ENCODE assay signal across 9 cellular contexts in the genomic region with DNA sequence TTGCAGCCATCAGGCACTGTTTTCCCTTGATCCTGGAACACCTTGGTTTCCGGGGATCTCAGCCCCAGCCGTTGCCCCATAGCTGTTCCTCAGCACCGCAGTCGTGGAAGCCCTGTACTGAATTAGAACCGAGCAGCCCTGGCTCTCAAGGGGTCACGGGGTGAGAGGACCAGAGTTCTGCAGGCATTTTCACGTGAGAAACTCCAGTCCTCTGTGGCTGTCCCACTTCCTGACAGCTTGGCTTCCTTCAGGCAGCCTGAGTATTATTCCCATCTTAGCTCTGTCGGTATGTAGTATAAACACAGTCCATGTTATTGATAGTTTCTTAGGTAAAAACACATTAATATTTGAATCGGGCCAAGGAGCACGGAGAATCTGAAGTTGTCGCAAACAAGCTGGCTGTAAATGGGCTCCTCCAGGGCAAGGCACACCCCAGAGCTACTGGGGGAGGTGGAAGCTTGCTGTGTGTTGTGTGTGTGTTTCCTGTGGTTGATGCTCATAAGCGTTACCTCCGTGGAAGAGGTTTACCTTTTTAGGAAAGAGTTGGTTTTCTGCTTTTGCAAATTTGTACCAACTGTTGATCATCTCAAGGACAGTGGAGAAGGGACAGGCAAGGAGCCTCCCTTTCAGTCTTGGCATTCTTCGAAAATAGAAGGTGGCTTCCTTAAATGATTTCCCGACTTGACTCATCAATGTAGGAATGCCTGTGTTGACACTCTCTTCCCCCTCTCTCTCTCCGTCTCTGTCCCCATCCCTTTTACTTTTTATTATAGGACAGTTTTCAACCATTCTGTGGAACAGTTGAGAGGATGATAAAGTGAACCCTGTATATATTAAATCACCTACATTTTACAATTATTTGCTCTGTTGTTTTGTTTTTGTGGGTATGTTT.
DNase-seq lines count a peak whose midpoint lies in the region; ATAC-seq and TF ChIP-seq lines count a peak whose summit lies in the region.
"Had no signal": no experiment of that assay in that cellular context is flagged by ENCODE, and none has a peak within 500 bp of the region (broad histone marks: within the 10 kb centered on the region; RNA-seq: fewer than 3 reads in every experiment).

No MANE protein-coding gene starts in this region.

- H3K4me3 ChIP-seq in right lobe of liver, result no peak overlapping the region
- H3K4me3 ChIP-seq in thyroid gland (replicated peaks in 1 of 3), result no peak overlapping the region
- H3K4me3 ChIP-seq: dorsolateral prefrontal cortex had no signal

- peaks cover 8% of the 10 kb centered on the region for H3K9me3 Mint-ChIP-seq in activated T-helper 2 cell treated with anti-CD3 and anti-CD28 coated beads, Interferon-gamma antibody, Interleukin-2, Interleukin-4, amounts not matched to agents 10 μg/mL and 5 μg/mL and 100 μg/mL, durations not matched to agents 14 hours and 24 hours and 36 hours
- no peaks in the 10 kb centered on the region for H3K9me3 Mint-ChIP-seq in CD14-positive monocyte

- H3K36me3 ChIP-seq in right lobe of liver, result no peaks in the 10 kb centered on the region
- no peaks in the 10 kb centered on the region for H3K36me3 ChIP-seq in thyroid gland

- H3K4me1 ChIP-seq in right lobe of liver (no peaks in the 10 kb centered on the region), thyroid gland (peaks cover 3 to 10% of the 10 kb centered on the region in 2 donors)

- peak overlapping the region; percentile 87 for H3K27ac Mint-ChIP-seq in activated T-helper 2 cell treated with anti-CD3 and anti-CD28 coated beads, Interferon-gamma antibody, Interleukin-2, Interleukin-4, amounts not matched to agents 10 μg/mL and 5 μg/mL and 100 μg/mL, durations not matched to agents 14 hours and 24 hours and 36 hours
- peak overlapping the region in 1 of 7 donors; percentile 50 for H3K27ac Mint-ChIP-seq in CD14-positive monocyte

- no peaks in the 10 kb centered on the region for H3K9me3 ChIP-seq in right lobe of liver
- H3K9me3 ChIP-seq in thyroid gland, result no peaks in the 10 kb centered on the region

- peaks cover 45% of the 10 kb centered on the region for H3K36me3 Mint-ChIP-seq in activated T-helper 2 cell treated with anti-CD3 and anti-CD28 coated beads, Interferon-gamma antibody, Interleukin-2, Interleukin-4, amounts not matched to agents 10 μg/mL and 5 μg/mL and 100 μg/mL, durations not matched to agents 14 hours and 24 hours and 36 hours (ENCODE audit: low read depth)
- H3K36me3 Mint-ChIP-seq in CD14-positive monocyte, result peaks cover 12 to 24% of the 10 kb centered on the region in 2 donors

- peak in 3 of 4 donors; percentile 17 to 31 (median 24) for ATAC-seq in right lobe of liver
- ATAC-seq in HG03139 (IDR thresholded peaks at IDR 0.05; ENCODE audit: unreplicated experiment), result no peak

- TF ChIP-seq CTCF in right lobe of liver (IDR thresholded peaks at IDR 0.05), result no peak
- no peak for TF ChIP-seq CTCF in thyroid gland (IDR thresholded peaks at IDR 0.05)
- TF ChIP-seq CTCF in CD14-positive monocyte (IDR thresholded peaks at IDR 0.05), result no peak

- peak overlapping the region; percentile 52 for H3K4me3 Mint-ChIP-seq in activated T-helper 2 cell treated with anti-CD3 and anti-CD28 coated beads, Interferon-gamma antibody, Interleukin-2, Interleukin-4, amounts not matched to agents 10 μg/mL and 5 μg/mL and 100 μg/mL, durations not matched to agents 14 hours and 24 hours and 36 hours (ENCODE audit: low read depth)
- H3K4me3 Mint-ChIP-seq in CD14-positive monocyte, result no peak overlapping the region

- H3K4me1 Mint-ChIP-seq in activated T-helper 2 cell treated with anti-CD3 and anti-CD28 coated beads, Interferon-gamma antibody, Interleukin-2, Interleukin-4, amounts not matched to agents 10 μg/mL and 5 μg/mL and 100 μg/mL, durations not matched to agents 14 hours and 24 hours and 36 hours (ENCODE audit: low read depth), result peaks cover 79% of the 10 kb centered on the region
- H3K4me1 Mint-ChIP-seq in CD14-positive monocyte, result peaks cover 35% of the 10 kb centered on the region

- TF ChIP-seq POLR2A in right lobe of liver (IDR thresholded peaks at IDR 0.05), result no peak
- no peak for TF ChIP-seq POLR2A in thyroid gland (IDR thresholded peaks at IDR 0.05)

- H3K27me3 Mint-ChIP-seq in activated T-helper 2 cell treated with anti-CD3 and anti-CD28 coated beads, Interferon-gamma antibody, Interleukin-2, Interleukin-4, amounts not matched to agents 10 μg/mL and 5 μg/mL and 100 μg/mL, durations not matched to agents 14 hours and 24 hours and 36 hours (ENCODE audit: low read depth), result no peaks in the 10 kb centered on the region
- peaks cover 0 to 2% (median 0%) of the 10 kb centered on the region in 3 donors for H3K27me3 Mint-ChIP-seq in CD14-positive monocyte (ENCODE audit: low read depth in 3 of 3)

- peak; percentile 45 for DNase-seq in stimulated activated CD4-positive, alpha-beta T cell treated with anti-CD3 and anti-CD28 coated beads, Interleukin-2, amount 100 ng/mL, for 4 hours (ENCODE audit: low read depth)
- DNase-seq in stimulated activated CD4-positive, alpha-beta T cell treated with anti-CD3 and anti-CD28 coated beads, Interleukin-4, amount 100 ng/mL, for 1 hour, result no peak
- peak; percentile 62 for DNase-seq in activated T-helper 2 cell treated with anti-CD3 and anti-CD28 coated beads, Interferon-gamma antibody, Interleukin-2, Interleukin-4, amounts not matched to agents 10 μg/mL and 5 μg/mL and 100 μg/mL, durations not matched to agents 14 hours and 24 hours and 36 hours (ENCODE audit: low spot score)
- DNase-seq in right lobe of liver (no peak), thyroid gland (no peak), GM19238 (ENCODE audit: insufficient read length, low spot score) (no peak), CD14-positive monocyte (ENCODE audit: low spot score) (no peak)

- H3K27me3 ChIP-seq in right lobe of liver, result no peaks in the 10 kb centered on the region
- H3K27me3 ChIP-seq in thyroid gland, result no peaks in the 10 kb centered on the region
- H3K27me3 ChIP-seq: dorsolateral prefrontal cortex had no signal

- H3K27ac ChIP-seq in right lobe of liver, result peak overlapping the region in 1 of 3 donors; percentile 13
- no peak overlapping the region for H3K27ac ChIP-seq in thyroid gland

- intact Hi-C loops in activated T-helper 2 cell treated with anti-CD3 and anti-CD28 coated beads, Interferon-gamma antibody, Interleukin-2, Interleukin-4, amounts not matched to agents 10 μg/mL and 5 μg/mL and 100 μg/mL, durations not matched to agents 14 hours and 24 hours and 36 hours (cut with micrococcal nuclease), result no loop called here
- intact Hi-C loops in right lobe of liver (cut with DNase I), result no loop called here
- intact Hi-C loops in thyroid gland (cut with DNase I), result no loop called here
- intact Hi-C loops in CD14-positive monocyte (cut with micrococcal nuclease), result loop anchor here in 1 of 2 donors (10.0 kb wide), 1 partner anchor 58 kb away; no protein-coding TSS in a partner anchor

- WGBS in right lobe of liver (ENCODE audit: insufficient coverage, low coverage, low lambda C conversion rate, missing lambda C conversion rate), result 54% methylated on average over 10 of the region's 16 CpGs
- 57 to 65% methylated on average over 16 of the region's 16 CpGs for WGBS in thyroid gland, 2 donors

Comparison
In these comparisons a context has a peak if more than half of its experiments do, and no peak if none do; other contexts are left out.
1. DNase-seq: peak in stimulated activated CD4-positive, alpha-beta T cell treated with anti-CD3 and anti-CD28 coated beads, Interleukin-2, amount 100 ng/mL, for 4 hours (single experiment) and activated T-helper 2 cell treated with anti-CD3 and anti-CD28 coated beads, Interferon-gamma antibody, Interleukin-2, Interleukin-4, amounts not matched to agents 10 μg/mL and 5 μg/mL and 100 μg/mL, durations not matched to agents 14 hours and 24 hours and 36 hours (single experiment); none in stimulated activated CD4-positive, alpha-beta T cell treated with anti-CD3 and anti-CD28 coated beads, Interleukin-4, amount 100 ng/mL, for 1 hour (single experiment), right lobe of liver (0 of 3), thyroid gland (0 of 2), GM19238 (single experiment) and CD14-positive monocyte (single experiment).